ENCODE assay signal across 17 cellular contexts in genomic region chr5:65364907-65365306, GRCh38.
A peak's percentile ranks its signal among the peaks of the same experiment; 100 is the strongest.
DNase-seq lines count a peak whose midpoint lies in the region; ATAC-seq and TF ChIP-seq lines count a peak whose summit lies in the region.
"Had no signal": no experiment of that assay in that cellular context is flagged by ENCODE, and none has a peak within 500 bp of the region (broad histone marks: within the 10 kb centered on the region; RNA-seq: fewer than 3 reads in every experiment).

No MANE protein-coding gene starts in this region.

- no peaks in the 10 kb centered on the region for H3K79me2 ChIP-seq in PC-9 (ENCODE audit: low read depth)

- CTCF ChIA-PET in Panc1 (lab: Charles Lee) (interaction anchor here (0.7 kb wide), 1 partner anchor 882 kb away, joined by 9 read pairs; no protein-coding TSS in a partner anchor), PC-9 (lab: Charles Lee) (no interaction called here)

- H3K36me3 ChIP-seq in right atrium auricular region: no peaks in the 10 kb centered on the region
- H3K36me3 ChIP-seq in Panc1 (ENCODE audit: control insufficient read depth, insufficient read depth, low read length): no peaks in the 10 kb centered on the region
- no peaks in the 10 kb centered on the region for H3K36me3 ChIP-seq in tibial nerve
- H3K36me3 ChIP-seq in PC-9 (ENCODE audit: low read depth): no peaks in the 10 kb centered on the region
- H3K36me3 ChIP-seq: prostate gland, SJSA1 had no signal

- H3K9me3 ChIP-seq in right atrium auricular region (no peaks in the 10 kb centered on the region), Panc1 (ENCODE audit: control insufficient read depth, insufficient read depth, low read depth, low read length) (no peaks in the 10 kb centered on the region), tibial nerve (no peaks in the 10 kb centered on the region), PC-9 (ENCODE audit: insufficient read depth, low read depth) (no peaks in the 10 kb centered on the region)
- H3K9me3 ChIP-seq: prostate gland, SJSA1 had no signal

- POLR2A ChIA-PET in Panc1 (lab: Charles Lee) (no interaction called here), PC-9 (lab: Charles Lee; ENCODE audit: unreplicated experiment) (no interaction called here)

- no peaks in the 10 kb centered on the region for H4K20me1 ChIP-seq in PC-9 (ENCODE audit: insufficient read depth)

- H2AFZ ChIP-seq in PC-9: no peak overlapping the region

- in situ Hi-C loops in Panc1 (cut with HindIII; ENCODE audit: low pct_unique_long_range_greater_than_20kb, low sequenced_read_pairs): no loop called here

- WGBS in tibial nerve, 2 donors: 65 to 75% methylated on average over 2 of the region's 2 CpGs

- intact Hi-C loops in Right ventricle myocardium inferior (cut with DNase I) (no loop called here), Panc1 (cut with micrococcal nuclease; ENCODE audit: unreplicated experiment) (no loop called here), PC-9 (cut with micrococcal nuclease; ENCODE audit: unreplicated experiment) (no loop called here)

- no peaks in the 10 kb centered on the region for H3K27me3 ChIP-seq in right atrium auricular region
- H3K27me3 ChIP-seq in Panc1 (ENCODE audit: control insufficient read depth, insufficient read depth, low read length): no peaks in the 10 kb centered on the region
- H3K27me3 ChIP-seq in tibial nerve: no peaks in the 10 kb centered on the region
- no peaks in the 10 kb centered on the region for H3K27me3 ChIP-seq in PC-9 (ENCODE audit: insufficient read depth, low read depth)
- H3K27me3 ChIP-seq: SJSA1 had no signal

- H3K4me2 ChIP-seq in PC-9: no peak overlapping the region

- DNase-seq in right atrium auricular region (ENCODE audit: low spot score) (no peak), Right ventricle myocardium inferior (ENCODE audit: missing footprints) (no peak), Panc1 (ENCODE audit: low read depth, low spot score) (peak; percentile 2), fibroblast of the aortic adventitia (ENCODE audit: low read depth) (peak; percentile 17), tibial nerve (ENCODE audit: low spot score in 2 of 2) (no peak), middle frontal gyrus (ENCODE audit: extremely low spot score, low spot score) (no peak), PC-9 (no peak)
- DNase-seq: activated gamma-delta T cell treated with Interleukin-2 at 50 U/mL for 16 hours; central memory CD4-positive, alpha-beta T cell; DMS153; NCI-H774; stimulated activated CD4-positive, alpha-beta T cell treated with anti-CD3 and anti-CD28 coated beads, Interleukin-4, amount 100 ng/mL, for 1 hour had no signal

- H3K27ac ChIP-seq in right atrium auricular region: peak overlapping the region; percentile 50 to 58
- no peak overlapping the region for H3K27ac ChIP-seq in Panc1 (ENCODE audit: low read length)
- peak overlapping the region in 3 of 4 donors; percentile 28 to 86 (median 74) for H3K27ac ChIP-seq in tibial nerve
- no peak overlapping the region for H3K27ac ChIP-seq in PC-9
- H3K27ac ChIP-seq: HL-60, prostate gland, SJSA1 had no signal

- TF ChIP-seq CTCF in right atrium auricular region (IDR thresholded peaks at IDR 0.05) (no peak), Panc1 (IDR thresholded peaks at IDR 0.05) (no peak), fibroblast of the aortic adventitia (IDR thresholded peaks at IDR 0.05; ENCODE audit: insufficient read depth, low read length) (no peak), tibial nerve (IDR thresholded peaks at IDR 0.05) (no peak), PC-9 (conservative IDR thresholded peaks at IDR 0.05) (no peak)

- H3K9me2 ChIP-seq in PC-9 (ENCODE audit: insufficient read depth): no peaks in the 10 kb centered on the region

- BruUV-seq in Panc1 (replicated peaks; lab: Mats Ljungman, UMichigan): no TSS peak
- BruUV-seq in PC-9 (replicated peaks; lab: Mats Ljungman, UMichigan): no TSS peak

- peaks cover 0 to 3% of the 10 kb centered on the region in 2 donors for H3K4me1 ChIP-seq in right atrium auricular region
- H3K4me1 ChIP-seq in Panc1 (ENCODE audit: control insufficient read depth, insufficient read depth, low read length): no peaks in the 10 kb centered on the region
- H3K4me1 ChIP-seq in tibial nerve: peaks cover 0 to 21% (median 0%) of the 10 kb centered on the region in 4 donors
- no peaks in the 10 kb centered on the region for H3K4me1 ChIP-seq in PC-9 (replicated peaks; ENCODE audit: insufficient read depth)
- H3K4me1 ChIP-seq: prostate gland, SJSA1 had no signal

- ATAC-seq in Right ventricle myocardium inferior (no peak), Panc1 (no peak), HG03460 (IDR thresholded peaks at IDR 0.05; ENCODE audit: unreplicated experiment) (no peak)
- ATAC-seq: stimulated activated memory B cell treated with anti-CD40 and anti-IgM and Interleukin-4, amounts not matched to agents 10 μg/mL and 1 μg/mL and 100 μg/mL, for 72 hours had no signal

- no peak for TF ChIP-seq EP300 in tibial nerve (IDR thresholded peaks at IDR 0.05)

- no peaks in the 10 kb centered on the region for H3F3A ChIP-seq in PC-9 (ENCODE audit: insufficient read depth, low read depth)

- H3K4me3 ChIP-seq in right atrium auricular region: peak overlapping the region in 1 of 2 donors; percentile 8
- no peak overlapping the region for H3K4me3 ChIP-seq in Panc1 (ENCODE audit: low read depth in 2 of 2, low read length in 2 of 2)
- no peak overlapping the region for H3K4me3 ChIP-seq in fibroblast of the aortic adventitia (ENCODE audit: low read depth, low read length)
- H3K4me3 ChIP-seq in tibial nerve: no peak overlapping the region
- no peak overlapping the region for H3K4me3 ChIP-seq in PC-9
- H3K4me3 ChIP-seq: prostate gland, SJSA1 had no signal

- TF ChIP-seq POLR2A in tibial nerve (IDR thresholded peaks at IDR 0.05): no peak

Comparison
In these comparisons a context has a peak if more than half of its experiments do, and no peak if none do; other contexts are left out.
1. DNase-seq: peak in Panc1 (single experiment) and fibroblast of the aortic adventitia (single experiment); none in right atrium auricular region (single experiment), Right ventricle myocardium inferior (single experiment), tibial nerve (0 of 2), middle frontal gyrus (single experiment) and PC-9 (0 of 2).
2. H3K27ac ChIP-seq: peak in right atrium auricular region (2 of 2) and tibial nerve (3 of 4); none in Panc1 (single experiment) and PC-9 (single experiment).